In the genomic region with DNA sequence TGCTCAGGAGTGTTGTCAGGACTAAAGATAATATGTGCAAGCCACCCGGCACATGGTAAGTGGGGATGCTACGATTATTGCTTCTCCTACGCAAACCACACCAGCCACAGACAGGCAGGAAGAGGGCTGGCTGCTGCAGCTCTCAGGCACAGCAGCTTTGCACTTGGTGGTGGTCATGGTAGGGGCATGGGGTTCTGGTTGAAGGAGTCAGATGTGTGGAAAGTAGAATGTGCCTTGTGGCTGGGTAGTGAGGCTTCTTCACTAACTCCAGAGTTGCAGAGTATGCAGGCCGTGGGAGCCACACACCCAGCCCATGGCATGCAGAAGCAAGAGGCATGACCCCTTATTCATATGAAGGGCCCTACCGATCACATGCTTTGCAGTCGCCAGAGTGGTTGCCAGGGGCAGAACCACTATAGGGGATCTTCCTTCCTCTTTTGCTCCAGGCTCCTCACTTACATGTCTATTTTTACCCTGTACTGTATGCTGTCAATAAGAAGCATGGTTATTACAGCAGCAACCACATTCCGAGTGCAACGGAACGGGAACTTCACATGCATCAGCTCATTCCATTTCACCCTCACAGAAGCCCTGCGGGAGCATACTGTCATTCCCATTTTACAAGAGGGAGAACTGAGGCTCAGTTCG, we compare ENCODE assay signal across 1 cellular context.
TF ChIP-seq lines count a peak whose summit lies in the region.

No MANE protein-coding gene starts in this region.

TF ChIP-seq in GM12878, 131 proteins besides CTCF, POLR2A, EP300 and RAD21 (continued from another document and continues in another):
- TF ChIP-seq RELA (IDR thresholded peaks at IDR 0.05; ENCODE audit: borderline replicate concordance, partially characterized antibody): no peak
- TF ChIP-seq, protein P1, sequence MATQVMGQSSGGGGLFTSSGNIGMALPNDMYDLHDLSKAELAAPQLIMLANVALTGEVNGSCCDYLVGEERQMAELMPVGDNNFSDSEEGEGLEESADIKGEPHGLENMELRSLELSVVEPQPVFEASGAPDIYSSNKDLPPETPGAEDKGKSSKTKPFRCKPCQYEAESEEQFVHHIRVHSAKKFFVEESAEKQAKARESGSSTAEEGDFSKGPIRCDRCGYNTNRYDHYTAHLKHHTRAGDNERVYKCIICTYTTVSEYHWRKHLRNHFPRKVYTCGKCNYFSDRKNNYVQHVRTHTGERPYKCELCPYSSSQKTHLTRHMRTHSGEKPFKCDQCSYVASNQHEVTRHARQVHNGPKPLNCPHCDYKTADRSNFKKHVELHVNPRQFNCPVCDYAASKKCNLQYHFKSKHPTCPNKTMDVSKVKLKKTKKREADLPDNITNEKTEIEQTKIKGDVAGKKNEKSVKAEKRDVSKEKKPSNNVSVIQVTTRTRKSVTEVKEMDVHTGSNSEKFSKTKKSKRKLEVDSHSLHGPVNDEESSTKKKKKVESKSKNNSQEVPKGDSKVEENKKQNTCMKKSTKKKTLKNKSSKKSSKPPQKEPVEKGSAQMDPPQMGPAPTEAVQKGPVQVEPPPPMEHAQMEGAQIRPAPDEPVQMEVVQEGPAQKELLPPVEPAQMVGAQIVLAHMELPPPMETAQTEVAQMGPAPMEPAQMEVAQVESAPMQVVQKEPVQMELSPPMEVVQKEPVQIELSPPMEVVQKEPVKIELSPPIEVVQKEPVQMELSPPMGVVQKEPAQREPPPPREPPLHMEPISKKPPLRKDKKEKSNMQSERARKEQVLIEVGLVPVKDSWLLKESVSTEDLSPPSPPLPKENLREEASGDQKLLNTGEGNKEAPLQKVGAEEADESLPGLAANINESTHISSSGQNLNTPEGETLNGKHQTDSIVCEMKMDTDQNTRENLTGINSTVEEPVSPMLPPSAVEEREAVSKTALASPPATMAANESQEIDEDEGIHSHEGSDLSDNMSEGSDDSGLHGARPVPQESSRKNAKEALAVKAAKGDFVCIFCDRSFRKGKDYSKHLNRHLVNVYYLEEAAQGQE (IDR thresholded peaks at IDR 0.05; ENCODE audit: low read depth, low read length): no peak
- TF ChIP-seq PKNOX1 (IDR thresholded peaks at IDR 0.05): 0 out of 2 replicates have a peak, but pooled peaks have one; percentile 9
- TF ChIP-seq SMARCA5 (IDR thresholded peaks at IDR 0.05): no peak
- TF ChIP-seq, protein P2, sequence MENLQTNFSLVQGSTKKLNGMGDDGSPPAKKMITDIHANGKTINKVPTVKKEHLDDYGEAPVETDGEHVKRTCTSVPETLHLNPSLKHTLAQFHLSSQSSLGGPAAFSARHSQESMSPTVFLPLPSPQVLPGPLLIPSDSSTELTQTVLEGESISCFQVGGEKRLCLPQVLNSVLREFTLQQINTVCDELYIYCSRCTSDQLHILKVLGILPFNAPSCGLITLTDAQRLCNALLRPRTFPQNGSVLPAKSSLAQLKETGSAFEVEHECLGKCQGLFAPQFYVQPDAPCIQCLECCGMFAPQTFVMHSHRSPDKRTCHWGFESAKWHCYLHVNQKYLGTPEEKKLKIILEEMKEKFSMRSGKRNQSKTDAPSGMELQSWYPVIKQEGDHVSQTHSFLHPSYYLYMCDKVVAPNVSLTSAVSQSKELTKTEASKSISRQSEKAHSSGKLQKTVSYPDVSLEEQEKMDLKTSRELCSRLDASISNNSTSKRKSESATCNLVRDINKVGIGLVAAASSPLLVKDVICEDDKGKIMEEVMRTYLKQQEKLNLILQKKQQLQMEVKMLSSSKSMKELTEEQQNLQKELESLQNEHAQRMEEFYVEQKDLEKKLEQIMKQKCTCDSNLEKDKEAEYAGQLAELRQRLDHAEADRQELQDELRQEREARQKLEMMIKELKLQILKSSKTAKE (IDR thresholded peaks at IDR 0.05; ENCODE audit: low read depth, poor library complexity, severe bottlenecking): peak; percentile 47
- no peak for TF ChIP-seq YBX1 (IDR thresholded peaks at IDR 0.05)
- TF ChIP-seq KDM1A (IDR thresholded peaks at IDR 0.05; ENCODE audit: borderline replicate concordance): no peak
- TF ChIP-seq ZNF217 (IDR thresholded peaks at IDR 0.05): peak; percentile 53; the same call in 1 of the 2 replicates
- peak; percentile 24; the same call in 1 of the 2 replicates for TF ChIP-seq RFX5 (IDR thresholded peaks at IDR 0.05; ENCODE audit: low read depth, low read length)
- TF ChIP-seq EED (IDR thresholded peaks at IDR 0.05; ENCODE audit: low read depth): peak; percentile 70; the same call in 1 of the 2 replicates
- peak; percentile 91 for TF ChIP-seq MLLT1 (IDR thresholded peaks at IDR 0.05)
- TF ChIP-seq NRF1 (conservative IDR thresholded peaks at IDR 0.05; ENCODE audit: low read depth, low read length): no peak
- no peak; the same call in none of the 2 replicates for TF ChIP-seq NR2F1 (conservative IDR thresholded peaks at IDR 0.05)
- TF ChIP-seq CHD4 (IDR thresholded peaks at IDR 0.05): no peak
- no peak; the same call in 1 of the 2 replicates for TF ChIP-seq SMC3 (IDR thresholded peaks at IDR 0.05; ENCODE audit: borderline replicate concordance, low read length)
- TF ChIP-seq SRF (IDR thresholded peaks at IDR 0.05; ENCODE audit: low read depth in 2 of 2, low read length in 2 of 2): no peak
- TF ChIP-seq PRDM15 (CRISPR knock-in tag; IDR thresholded peaks at IDR 0.05): no peak
- TF ChIP-seq RB1 (IDR thresholded peaks at IDR 0.05; ENCODE audit: borderline replicate concordance): no peak
- TF ChIP-seq NKRF (conservative IDR thresholded peaks at IDR 0.05): no peak; the same call in 1 of the 2 replicates
- no peak for TF ChIP-seq ZNF274 (IDR thresholded peaks at IDR 0.05; ENCODE audit: insufficient read depth, insufficient read length)
- no peak for TF ChIP-seq TARDBP (IDR thresholded peaks at IDR 0.05; ENCODE audit: borderline replicate concordance)
- peak; percentile 68 to 83 for TF ChIP-seq BHLHE40 (IDR thresholded peaks at IDR 0.05; ENCODE audit: borderline replicate concordance in 1 of 2, low read depth in 2 of 2, low read length in 1 of 2)
- TF ChIP-seq CREM (IDR thresholded peaks at IDR 0.05; ENCODE audit: low read depth): peak; percentile 52
- TF ChIP-seq BCL11A (IDR thresholded peaks at IDR 0.05; ENCODE audit: low read depth, low read length): no peak; the same call in 1 of the 2 replicates
- 0 out of 2 replicates have a peak, but pooled peaks have one; percentile 37 for TF ChIP-seq ATF7 (IDR thresholded peaks at IDR 0.05; ENCODE audit: low read depth)
- TF ChIP-seq MYC (IDR thresholded peaks at IDR 0.05; ENCODE audit: insufficient read depth, insufficient read length, insufficient replicate concordance, low read length, severe bottlenecking): no peak
- TF ChIP-seq TAF1 (IDR thresholded peaks at IDR 0.05; ENCODE audit: borderline replicate concordance, low read depth, low read length): 0 out of 2 replicates have a peak, but pooled peaks have one; percentile 32
- 0 out of 2 replicates have a peak, but pooled peaks have one; percentile 9 for TF ChIP-seq SPI1 (IDR thresholded peaks at IDR 0.05; ENCODE audit: borderline replicate concordance, insufficient read depth, low read depth, low read length)
- no peak for TF ChIP-seq SREBF1 (IDR thresholded peaks at IDR 0.05; ENCODE audit: low read length)
- TF ChIP-seq FOXK2 (IDR thresholded peaks at IDR 0.05): no peak
- TF ChIP-seq, protein P3, sequence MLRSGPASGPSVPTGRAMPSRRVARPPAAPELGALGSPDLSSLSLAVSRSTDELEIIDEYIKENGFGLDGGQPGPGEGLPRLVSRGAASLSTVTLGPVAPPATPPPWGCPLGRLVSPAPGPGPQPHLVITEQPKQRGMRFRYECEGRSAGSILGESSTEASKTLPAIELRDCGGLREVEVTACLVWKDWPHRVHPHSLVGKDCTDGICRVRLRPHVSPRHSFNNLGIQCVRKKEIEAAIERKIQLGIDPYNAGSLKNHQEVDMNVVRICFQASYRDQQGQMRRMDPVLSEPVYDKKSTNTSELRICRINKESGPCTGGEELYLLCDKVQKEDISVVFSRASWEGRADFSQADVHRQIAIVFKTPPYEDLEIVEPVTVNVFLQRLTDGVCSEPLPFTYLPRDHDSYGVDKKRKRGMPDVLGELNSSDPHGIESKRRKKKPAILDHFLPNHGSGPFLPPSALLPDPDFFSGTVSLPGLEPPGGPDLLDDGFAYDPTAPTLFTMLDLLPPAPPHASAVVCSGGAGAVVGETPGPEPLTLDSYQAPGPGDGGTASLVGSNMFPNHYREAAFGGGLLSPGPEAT (IDR thresholded peaks at IDR 0.05; ENCODE audit: low read depth): peak; percentile 75; the same call in 1 of the 2 replicates
- TF ChIP-seq, protein P4, sequence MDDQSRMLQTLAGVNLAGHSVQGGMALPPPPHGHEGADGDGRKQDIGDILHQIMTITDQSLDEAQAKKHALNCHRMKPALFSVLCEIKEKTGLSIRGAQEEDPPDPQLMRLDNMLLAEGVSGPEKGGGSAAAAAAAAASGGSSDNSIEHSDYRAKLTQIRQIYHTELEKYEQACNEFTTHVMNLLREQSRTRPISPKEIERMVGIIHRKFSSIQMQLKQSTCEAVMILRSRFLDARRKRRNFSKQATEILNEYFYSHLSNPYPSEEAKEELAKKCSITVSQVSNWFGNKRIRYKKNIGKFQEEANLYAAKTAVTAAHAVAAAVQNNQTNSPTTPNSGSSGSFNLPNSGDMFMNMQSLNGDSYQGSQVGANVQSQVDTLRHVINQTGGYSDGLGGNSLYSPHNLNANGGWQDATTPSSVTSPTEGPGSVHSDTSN (IDR thresholded peaks at IDR 0.05; ENCODE audit: insufficient replicate concordance, low read depth, low read length): no peak
- TF ChIP-seq, protein P5, sequence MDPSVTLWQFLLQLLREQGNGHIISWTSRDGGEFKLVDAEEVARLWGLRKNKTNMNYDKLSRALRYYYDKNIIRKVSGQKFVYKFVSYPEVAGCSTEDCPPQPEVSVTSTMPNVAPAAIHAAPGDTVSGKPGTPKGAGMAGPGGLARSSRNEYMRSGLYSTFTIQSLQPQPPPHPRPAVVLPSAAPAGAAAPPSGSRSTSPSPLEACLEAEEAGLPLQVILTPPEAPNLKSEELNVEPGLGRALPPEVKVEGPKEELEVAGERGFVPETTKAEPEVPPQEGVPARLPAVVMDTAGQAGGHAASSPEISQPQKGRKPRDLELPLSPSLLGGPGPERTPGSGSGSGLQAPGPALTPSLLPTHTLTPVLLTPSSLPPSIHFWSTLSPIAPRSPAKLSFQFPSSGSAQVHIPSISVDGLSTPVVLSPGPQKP (IDR thresholded peaks at IDR 0.05; ENCODE audit: low read depth, low read length): no peak
- TF ChIP-seq RCOR1 (conservative IDR thresholded peaks at IDR 0.05; ENCODE audit: low read depth, low read length): no peak; the same call in 1 of the 2 replicates
